12 cellular contexts compared by ENCODE assay signal in genomic region chr4:107760281-107760947, GRCh38. TPM values are rescaled to one million over a fixed set of nuclear protein-coding genes. Genes with fewer than 3 reads are reported as not detected.
DNase-seq lines count a peak whose midpoint lies in the region; ATAC-seq and TF ChIP-seq lines count a peak whose summit lies in the region.
"Had no signal": no experiment of that assay in that cellular context is flagged by ENCODE, and none has a peak within 500 bp of the region (broad histone marks: within the 10 kb centered on the region; RNA-seq: fewer than 3 reads in every experiment).

No MANE protein-coding gene starts in this region.

- TF ChIP-seq CTCF in epithelial cell of proximal tubule (conservative IDR thresholded peaks at IDR 0.05; ENCODE audit: low read depth, low read length) (peak; percentile 45), neural crest cell (conservative IDR thresholded peaks at IDR 0.05) (peak; percentile 45)

- peaks cover 4% of the 10 kb centered on the region for H3K4me1 Mint-ChIP-seq in neural crest cell
- H3K4me1 Mint-ChIP-seq in activated CD8-positive, alpha-beta memory T cell treated with anti-CD3 and anti-CD28 coated beads, Interleukin-2, amount 10 ng/mL, durations not matched to agents 7 days and 5 days, result no peaks in the 10 kb centered on the region
- H3K4me1 Mint-ChIP-seq in natural killer cell treated with Interleukin-12 subunit alpha and Interleukin-12 subunit beta and Interleukin-15 and Interleukin-18, amount 100 ng/mL, for 72 hours (ENCODE audit: low read depth in 2 of 2), result peaks cover 0 to 9% of the 10 kb centered on the region in 2 donors

- H3K4me3 ChIP-seq in epithelial cell of proximal tubule (ENCODE audit: low read depth, low read length), result no peak overlapping the region
- H3K4me3 ChIP-seq: spleen had no signal

- ATAC-seq in activated CD8-positive, alpha-beta memory T cell treated with anti-CD3 and anti-CD28 coated beads, Interleukin-2, amount 10 ng/mL, durations not matched to agents 7 days and 5 days, result no peak
- ATAC-seq in natural killer cell treated with Interleukin-12 subunit alpha and Interleukin-12 subunit beta and Interleukin-15 and Interleukin-18, amount 100 ng/mL, for 72 hours, result no peak

- no peaks in the 10 kb centered on the region for H3K9me3 Mint-ChIP-seq in neural crest cell
- no peaks in the 10 kb centered on the region for H3K9me3 Mint-ChIP-seq in activated CD8-positive, alpha-beta memory T cell treated with anti-CD3 and anti-CD28 coated beads, Interleukin-2, amount 10 ng/mL, durations not matched to agents 7 days and 5 days (ENCODE audit: low read depth)
- H3K9me3 Mint-ChIP-seq in natural killer cell treated with Interleukin-12 subunit alpha and Interleukin-12 subunit beta and Interleukin-15 and Interleukin-18, amount 100 ng/mL, for 72 hours, result no peaks in the 10 kb centered on the region

- H3K27ac Mint-ChIP-seq in neural crest cell (ENCODE audit: unreplicated experiment), result no peak overlapping the region
- no peak overlapping the region for H3K27ac Mint-ChIP-seq in activated CD8-positive, alpha-beta memory T cell treated with anti-CD3 and anti-CD28 coated beads, Interleukin-2, amount 10 ng/mL, durations not matched to agents 7 days and 5 days
- H3K27ac Mint-ChIP-seq in natural killer cell treated with Interleukin-12 subunit alpha and Interleukin-12 subunit beta and Interleukin-15 and Interleukin-18, amount 100 ng/mL, for 72 hours, result no peak overlapping the region

- DNase-seq in EL, result peak; percentile 18
- peak; percentile 17 for DNase-seq in OCI-M1 (lab: John Stamatoyannopoulos, UW)
- no peak for DNase-seq in epithelial cell of proximal tubule (ENCODE audit: low read depth)
- no peak for DNase-seq in neural crest cell (ENCODE audit: low read depth, low spot score)
- no peak for DNase-seq in activated CD8-positive, alpha-beta memory T cell treated with anti-CD3 and anti-CD28 coated beads, Interleukin-2, amount 10 ng/mL, durations not matched to agents 7 days and 5 days
- no peak for DNase-seq in MV-4-11 (lab: John Stamatoyannopoulos, UW)
- DNase-seq in natural killer cell treated with Interleukin-12 subunit alpha and Interleukin-12 subunit beta and Interleukin-15 and Interleukin-18, amount 100 ng/mL, for 72 hours (ENCODE audit: low spot score), result no peak
- DNase-seq in activated CD8-positive, alpha-beta memory T cell treated with anti-CD3 and anti-CD28 coated beads for 24 hours, result no peak
- DNase-seq: activated CD8-positive, alpha-beta memory T cell treated with anti-CD3 and anti-CD28 coated beads, Interleukin-2, amount 50 U/mL, for 4 hours; MM.1S; NCI-H82; spleen had no signal

- no peak overlapping the region for H3K4me3 Mint-ChIP-seq in neural crest cell
- H3K4me3 Mint-ChIP-seq in activated CD8-positive, alpha-beta memory T cell treated with anti-CD3 and anti-CD28 coated beads, Interleukin-2, amount 10 ng/mL, durations not matched to agents 7 days and 5 days, result no peak overlapping the region
- no peak overlapping the region for H3K4me3 Mint-ChIP-seq in natural killer cell treated with Interleukin-12 subunit alpha and Interleukin-12 subunit beta and Interleukin-15 and Interleukin-18, amount 100 ng/mL, for 72 hours

- H3K27me3 Mint-ChIP-seq in neural crest cell (ENCODE audit: low read depth), result no peaks in the 10 kb centered on the region
- peaks cover 9% of the 10 kb centered on the region for H3K27me3 Mint-ChIP-seq in activated CD8-positive, alpha-beta memory T cell treated with anti-CD3 and anti-CD28 coated beads, Interleukin-2, amount 10 ng/mL, durations not matched to agents 7 days and 5 days
- H3K27me3 Mint-ChIP-seq in natural killer cell treated with Interleukin-12 subunit alpha and Interleukin-12 subunit beta and Interleukin-15 and Interleukin-18, amount 100 ng/mL, for 72 hours, result peaks cover 5 to 17% of the 10 kb centered on the region in 2 donors

- H3K36me3 Mint-ChIP-seq in neural crest cell (ENCODE audit: low read depth), result no peaks in the 10 kb centered on the region
- no peaks in the 10 kb centered on the region for H3K36me3 Mint-ChIP-seq in activated CD8-positive, alpha-beta memory T cell treated with anti-CD3 and anti-CD28 coated beads, Interleukin-2, amount 10 ng/mL, durations not matched to agents 7 days and 5 days
- H3K36me3 Mint-ChIP-seq in natural killer cell treated with Interleukin-12 subunit alpha and Interleukin-12 subunit beta and Interleukin-15 and Interleukin-18, amount 100 ng/mL, for 72 hours, result no peaks in the 10 kb centered on the region

- CTCF ChIA-PET in activated CD8-positive, alpha-beta memory T cell treated with anti-CD3 and anti-CD28 coated beads, Interleukin-2, amount 10 ng/mL, durations not matched to agents 7 days and 5 days (lab: Charles Lee), result no interaction called here

RNA-seq across cellular contexts. Expression of gene PAPSS1, which starts 40.4 kb away (rescaled TPM):
- total RNA-seq in epithelial cell of proximal tubule (43.8 and 51.2 TPM in 2 replicates), neural crest cell (74.7 and 78.6 TPM in 2 replicates)
- 10 to 100 TPM; 20.7 to 32.0 TPM for total RNA-seq in activated CD8-positive, alpha-beta memory T cell treated with anti-CD3 and anti-CD28 coated beads, Interleukin-2, amount 10 ng/mL, durations not matched to agents 7 days and 5 days
- 10 to 100 TPM; 12.1 to 25.1 TPM for total RNA-seq in natural killer cell treated with Interleukin-12 subunit alpha and Interleukin-12 subunit beta and Interleukin-15 and Interleukin-18, amount 100 ng/mL, for 72 hours

Comparison
In these comparisons a context has a peak if more than half of its experiments do, and no peak if none do; other contexts are left out.
1. DNase-seq: peak in EL (single experiment) and OCI-M1 (single experiment); none in epithelial cell of proximal tubule (single experiment), neural crest cell (single experiment), activated CD8-positive, alpha-beta memory T cell treated with anti-CD3 and anti-CD28 coated beads, Interleukin-2, amount 10 ng/mL, durations not matched to agents 7 days and 5 days (single experiment), MV-4-11 (single experiment), natural killer cell treated with Interleukin-12 subunit alpha and Interleukin-12 subunit beta and Interleukin-15 and Interleukin-18, amount 100 ng/mL, for 72 hours (single experiment) and activated CD8-positive, alpha-beta memory T cell treated with anti-CD3 and anti-CD28 coated beads for 24 hours (single experiment).